23 cellular contexts compared by ENCODE assay signal in genomic region chr6:124879110-124879991, GRCh38.
"Had no signal": no experiment of that assay in that cellular context is flagged by ENCODE, and none has a peak within 500 bp of the region (broad histone marks: within the 10 kb centered on the region; RNA-seq: fewer than 3 reads in every experiment).

No MANE protein-coding gene starts in this region.

- H3K27me3 ChIP-seq: breast epithelium, esophagus squamous epithelium, ovary, suprapubic skin, tibial artery had no signal

- H3K4me1 ChIP-seq: breast epithelium had no signal

- ATAC-seq: left cardiac atrium; sciatic nerve; stimulated activated memory B cell treated with anti-CD40 and anti-IgM and Interleukin-4, amounts not matched to agents 10 μg/mL and 1 μg/mL and 100 μg/mL, for 72 hours; WTC11 had no signal

- H3K27ac ChIP-seq: breast epithelium, esophagus squamous epithelium, ovary, skin epidermis, suprapubic skin, tibial artery had no signal

- H3K4me3 ChIP-seq: breast epithelium, esophagus squamous epithelium, ovary, skin epidermis, suprapubic skin, tibial artery had no signal

- FAIRE-seq: frontal cortex, islet of Langerhans had no signal

- H3K36me3 ChIP-seq: breast epithelium, esophagus squamous epithelium, ovary, suprapubic skin, tibial artery had no signal

- DNase-seq: activated CD4-positive, alpha-beta memory T cell treated with anti-CD3 and anti-CD28 coated beads, Interleukin-2, amount 10 ng/mL, durations not matched to agents 7 days and 5 days; activated CD4-positive, alpha-beta T cell treated with anti-CD3 and anti-CD28 coated beads for 1 hour; activated CD4-positive, alpha-beta T cell treated with anti-CD3 and anti-CD28 coated beads, Interleukin-2, amount 10 ng/mL, durations not matched to agents 7 days and 5 days; activated CD8-positive, alpha-beta memory T cell treated with anti-CD3 and anti-CD28 coated beads, Interleukin-2, amount 50 U/mL, for 48 hours; activated gamma-delta T cell; activated naive CD4-positive, alpha-beta T cell treated with anti-CD3 and anti-CD28 coated beads, Interleukin-2, amount 10 ng/mL, durations not matched to agents 7 days and 5 days; activated T-cell treated with anti-CD3 and anti-CD28 coated beads, Interleukin-2, amount 50 U/mL, for 24 hours; endodermal cell; esophagus squamous epithelium; left cardiac atrium; naive B cell; ovary; stimulated activated CD4-positive, alpha-beta T cell treated with anti-CD3 and anti-CD28 coated beads, Interleukin-4, amount 100 ng/mL, for 24 hours; T-helper 2 cell; tibial artery had no signal

- H3K9me3 ChIP-seq: breast epithelium, esophagus squamous epithelium, ovary, suprapubic skin, tibial artery had no signal
